Comparison of ENCODE assay signal across 21 cellular contexts in the genomic region with DNA sequence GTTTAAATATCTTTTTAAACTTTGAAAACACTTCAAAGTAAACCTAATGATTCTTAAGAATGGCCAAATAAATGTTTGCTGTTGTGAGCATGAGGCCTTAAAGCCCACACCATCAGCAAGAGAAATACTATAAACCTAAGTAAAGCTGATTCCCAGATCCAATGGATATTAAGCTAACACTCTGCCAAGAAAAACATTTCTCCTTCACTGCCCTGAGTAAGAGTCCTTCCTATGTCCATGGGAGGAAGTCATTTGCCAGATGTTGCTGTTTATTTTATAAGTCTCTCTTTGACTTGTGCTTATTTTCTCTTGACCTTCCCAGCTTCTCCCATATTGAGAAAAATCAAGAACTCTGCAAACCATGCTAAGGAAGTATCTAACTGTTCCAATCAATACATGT.
DNase-seq lines count a peak whose midpoint lies in the region; ATAC-seq and TF ChIP-seq lines count a peak whose summit lies in the region.
"Had no signal": no experiment of that assay in that cellular context is flagged by ENCODE, and none has a peak within 500 bp of the region (broad histone marks: within the 10 kb centered on the region; RNA-seq: fewer than 3 reads in every experiment).

No MANE protein-coding gene starts in this region.

- H3K4me3 Mint-ChIP-seq in chondrocyte (ENCODE audit: unreplicated experiment) (no peak overlapping the region), osteocyte (ENCODE audit: unreplicated experiment) (no peak overlapping the region)
- H3K4me3 Mint-ChIP-seq: activated CD4-positive, alpha-beta T cell treated with anti-CD3 and anti-CD28 coated beads, Interleukin-2, amount 10 ng/mL, durations not matched to agents 24 days and 14 days; CD4-positive, CD25-positive, alpha-beta regulatory T cell; T-helper 17 cell had no signal

- CTCF ChIA-PET in IMR-90 (lab: Yijun Ruan, JAX), result no interaction called here

- H3K14ac ChIP-seq in IMR-90 (replicated peaks; ENCODE audit: low read depth, low read length), result no peak overlapping the region

- ATAC-seq in IMR-90 (ENCODE audit: low read depth), result peak; percentile 79
- ATAC-seq in upper lobe of left lung (ENCODE audit: low FRiP score in 2 of 2), result no peak
- ATAC-seq: sciatic nerve, T-helper 17 cell had no signal

- H3K23ac ChIP-seq in IMR-90 (ENCODE audit: low read depth, low read length), result no peak overlapping the region

- H4K91ac ChIP-seq in IMR-90 (ENCODE audit: insufficient read depth, low read depth, low read length), result no peak overlapping the region

- H3K9ac ChIP-seq in IMR-90 (ENCODE audit: low read depth, low read length), result no peak overlapping the region

- intact Hi-C loops in IMR-90 (cut with micrococcal nuclease) (no loop called here), dorsolateral prefrontal cortex (cut with DNase I) (no loop called here)

- H3K27ac Mint-ChIP-seq in chondrocyte (ENCODE audit: unreplicated experiment) (peak overlapping the region; percentile 55), osteocyte (ENCODE audit: unreplicated experiment) (peak overlapping the region; percentile 91)
- H3K27ac Mint-ChIP-seq: activated CD4-positive, alpha-beta T cell treated with anti-CD3 and anti-CD28 coated beads, Interleukin-2, amount 10 ng/mL, durations not matched to agents 24 days and 14 days; CD4-positive, CD25-positive, alpha-beta regulatory T cell; T-helper 17 cell had no signal

- no peaks in the 10 kb centered on the region for H3K36me3 ChIP-seq in IMR-90 (ENCODE audit: control insufficient read depth, insufficient read depth, low read length)
- no peaks in the 10 kb centered on the region for H3K36me3 ChIP-seq in upper lobe of left lung
- H3K36me3 ChIP-seq: brain microvascular endothelial cell, thyroid gland had no signal

- H3K4me3 ChIP-seq in IMR-90 (ENCODE audit: insufficient read depth, low read depth, low read length) (no peak overlapping the region), foreskin fibroblast (ENCODE audit: low read depth in 1 of 2, low read length in 2 of 2) (no peak overlapping the region), upper lobe of left lung (no peak overlapping the region), dorsolateral prefrontal cortex (no peak overlapping the region)
- H3K4me3 ChIP-seq: thyroid gland had no signal

- H3K27me3 Mint-ChIP-seq in chondrocyte (ENCODE audit: low read depth) (no peaks in the 10 kb centered on the region), osteocyte (ENCODE audit: unreplicated experiment) (no peaks in the 10 kb centered on the region)
- H3K27me3 Mint-ChIP-seq: activated CD4-positive, alpha-beta T cell treated with anti-CD3 and anti-CD28 coated beads, Interleukin-2, amount 10 ng/mL, durations not matched to agents 24 days and 14 days; CD4-positive, CD25-positive, alpha-beta regulatory T cell had no signal

- no peak overlapping the region for H4K5ac ChIP-seq in IMR-90 (ENCODE audit: low read depth, low read length)

- H2BK20ac ChIP-seq in IMR-90 (ENCODE audit: low read depth, low read length), result 0 out of 2 replicates have a peak overlapping the region, but pooled peaks have one; percentile 37

- H3K27ac ChIP-seq in IMR-90 (ENCODE audit: insufficient read depth, low read length) (no peak overlapping the region), upper lobe of left lung (no peak overlapping the region), dorsolateral prefrontal cortex (no peak overlapping the region)
- H3K27ac ChIP-seq: brain microvascular endothelial cell, epithelial cell of prostate, thyroid gland had no signal

- H3K4me1 Mint-ChIP-seq in chondrocyte (ENCODE audit: low read depth) (peaks cover 39% of the 10 kb centered on the region), osteocyte (ENCODE audit: unreplicated experiment) (peaks cover 55% of the 10 kb centered on the region)
- H3K4me1 Mint-ChIP-seq: activated CD4-positive, alpha-beta T cell treated with anti-CD3 and anti-CD28 coated beads, Interleukin-2, amount 10 ng/mL, durations not matched to agents 24 days and 14 days; CD4-positive, CD25-positive, alpha-beta regulatory T cell; T-helper 17 cell had no signal

- no peaks in the 10 kb centered on the region for H4K20me1 ChIP-seq in IMR-90 (ENCODE audit: insufficient read depth, low read length)

- no peak overlapping the region for H2BK15ac ChIP-seq in IMR-90 (ENCODE audit: low read depth, low read length)

- H3K9me3 Mint-ChIP-seq in chondrocyte (ENCODE audit: low read depth) (peaks cover 3% of the 10 kb centered on the region), osteocyte (ENCODE audit: unreplicated experiment) (no peaks in the 10 kb centered on the region)
- H3K9me3 Mint-ChIP-seq: activated CD4-positive, alpha-beta T cell treated with anti-CD3 and anti-CD28 coated beads, Interleukin-2, amount 10 ng/mL, durations not matched to agents 24 days and 14 days had no signal

- BruUV-seq in IMR-90 (replicated peaks; lab: Mats Ljungman, UMichigan), result no TSS peak

- H3K4me2 ChIP-seq in IMR-90 (ENCODE audit: low read depth, low read length), result no peak overlapping the region

- TF ChIP-seq RAD21 in IMR-90 (IDR thresholded peaks at IDR 0.05; ENCODE audit: low read length), result no peak

- POLR2A ChIA-PET in IMR-90 (lab: Charles Lee; ENCODE audit: unreplicated experiment), result no interaction called here

- no peaks in the 10 kb centered on the region for H3K36me3 Mint-ChIP-seq in chondrocyte (ENCODE audit: low read depth)
- H3K36me3 Mint-ChIP-seq in osteocyte (ENCODE audit: unreplicated experiment), result peaks cover 3% of the 10 kb centered on the region
- H3K36me3 Mint-ChIP-seq: CD4-positive, CD25-positive, alpha-beta regulatory T cell had no signal

- no peak overlapping the region for H3K18ac ChIP-seq in IMR-90 (ENCODE audit: low read depth, low read length)

- TF ChIP-seq POLR2A in IMR-90 (IDR thresholded peaks at IDR 0.05; ENCODE audit: low read depth, low read length) (no peak), upper lobe of left lung (IDR thresholded peaks at IDR 0.05) (no peak)

- H4K8ac ChIP-seq in IMR-90 (ENCODE audit: low read depth in 2 of 2, low read length in 2 of 2), result no peak overlapping the region; a peak in 1 of 4 replicates

- no peak overlapping the region for H2BK120ac ChIP-seq in IMR-90 (ENCODE audit: low read depth, low read length)

- H2AFZ ChIP-seq in IMR-90 (replicated peaks; ENCODE audit: low read length, poor library complexity), result no peak overlapping the region

- H2AK5ac ChIP-seq in IMR-90 (ENCODE audit: low read depth, low read length), result no peak overlapping the region

- no peaks in the 10 kb centered on the region for H3K79me1 ChIP-seq in IMR-90 (ENCODE audit: low read depth in 1 of 2, low read length in 2 of 2)

- H3K27me3 ChIP-seq in IMR-90 (ENCODE audit: control insufficient read depth, insufficient read depth, low read length) (no peaks in the 10 kb centered on the region), upper lobe of left lung (no peaks in the 10 kb centered on the region), dorsolateral prefrontal cortex (no peaks in the 10 kb centered on the region)
- H3K27me3 ChIP-seq: brain microvascular endothelial cell, thyroid gland had no signal

- H3K4me1 ChIP-seq in IMR-90 (ENCODE audit: control insufficient read depth, insufficient read depth, low read length), result no peaks in the 10 kb centered on the region; the same call in 1 of the 2 replicates
- H3K4me1 ChIP-seq in upper lobe of left lung, result no peaks in the 10 kb centered on the region
- H3K4me1 ChIP-seq: thyroid gland had no signal

- peak overlapping the region; percentile 28 for H2BK5ac ChIP-seq in IMR-90 (ENCODE audit: low read depth, low read length, poor library complexity, severe bottlenecking)

- dilution Hi-C loops in IMR-90 (cut with HindIII; ENCODE audit: low sequenced_read_pairs, unreplicated experiment), result no loop called here

- no peak for TF ChIP-seq CTCF in IMR-90 (conservative IDR thresholded peaks at IDR 0.05; ENCODE audit: low read depth, low read length)
- no peak for TF ChIP-seq CTCF in chondrocyte (IDR thresholded peaks at IDR 0.05)
- TF ChIP-seq CTCF in foreskin fibroblast (IDR thresholded peaks at IDR 0.05; ENCODE audit: low read depth, low read length), result no peak
- no peak for TF ChIP-seq CTCF in osteocyte (IDR thresholded peaks at IDR 0.05)
- no peak for TF ChIP-seq CTCF in upper lobe of left lung (IDR thresholded peaks at IDR 0.05)
- TF ChIP-seq CTCF in dorsolateral prefrontal cortex (IDR thresholded peaks at IDR 0.05 in 54 of 56, conservative IDR thresholded peaks at IDR 0.05 in 2 of 56; ENCODE audit: low read depth in 1 of 56, partially characterized antibody in 56 of 56), result no peak

- no peaks in the 10 kb centered on the region for H3K9me1 ChIP-seq in IMR-90 (ENCODE audit: insufficient read depth, low read length)

- in situ Hi-C loops in IMR-90 (cut with MboI; ENCODE audit: low sequenced_read_pairs), result no loop called here

- no peak overlapping the region for H3K4ac ChIP-seq in IMR-90 (ENCODE audit: low read depth, low read length)

- H2AK9ac ChIP-seq in IMR-90 (replicated peaks; ENCODE audit: low read depth, low read length, poor library complexity), result no peak overlapping the region

- H3K9me3 ChIP-seq in IMR-90 (ENCODE audit: control insufficient read depth, insufficient read depth, low read length) (no peaks in the 10 kb centered on the region), upper lobe of left lung (no peaks in the 10 kb centered on the region)
- H3K9me3 ChIP-seq: thyroid gland had no signal

- no peak overlapping the region for H3K56ac ChIP-seq in IMR-90 (ENCODE audit: extremely low read depth, insufficient read depth, low read length)

- TF ChIP-seq EP300 in upper lobe of left lung (IDR thresholded peaks at IDR 0.05), result no peak

- DNase-seq in IMR-90, result peak; percentile 88
- no peak for DNase-seq in chondrocyte (ENCODE audit: low spot score)
- DNase-seq in foreskin fibroblast, result peak; percentile 58 to 89
- no peak for DNase-seq in osteocyte (ENCODE audit: extremely low spot score, unreplicated experiment)
- DNase-seq in upper lobe of left lung, result no peak
- no peak for DNase-seq in HUDEP-2 (lab: John Stamatoyannopoulos, UW; ENCODE audit: unreplicated experiment in 76 of 76)
- no peak for DNase-seq in dorsolateral prefrontal cortex
- DNase-seq in superior temporal gyrus (ENCODE audit: extremely low spot score), result no peak
- DNase-seq: activated CD4-positive, alpha-beta T cell treated with anti-CD3 and anti-CD28 coated beads, Interleukin-2, amount 10 ng/mL, durations not matched to agents 24 days and 14 days; brain microvascular endothelial cell; CD4-positive, CD25-positive, alpha-beta regulatory T cell; DMS 273 treated with DMSO at 0.1 percent for 48 hours; GDM1; glutamatergic neuron; MM.1S; NCI-H146; stimulated activated naive CD4-positive, alpha-beta T cell; T-helper 17 cell; thyroid gland had no signal

TF ChIP-seq in IMR-90, 13 proteins besides CTCF, POLR2A, EP300 and RAD21 (continues in another document):
- TF ChIP-seq RCOR1 (IDR thresholded peaks at IDR 0.05; ENCODE audit: insufficient replicate concordance, low read length) (no peak), RFX5 (IDR thresholded peaks at IDR 0.05; ENCODE audit: low read depth, low read length) (no peak)

Comparison
In these comparisons a context has a peak if more than half of its experiments do, and no peak if none do; other contexts are left out.
1. DNase-seq: peak in IMR-90 (single experiment) and foreskin fibroblast (2 of 2); none in chondrocyte (single experiment), osteocyte (single experiment), upper lobe of left lung (0 of 2), HUDEP-2 (0 of 76), dorsolateral prefrontal cortex (0 of 10) and superior temporal gyrus (single experiment).